Comparison of ENCODE assay signal across 1 cellular context in genomic region chr10:119166111-119166500, GRCh38.
TF ChIP-seq lines count a peak whose summit lies in the region.

No MANE protein-coding gene starts in this region.

TF ChIP-seq in HepG2, 621 proteins besides CTCF, POLR2A, EP300 and RAD21:
- TF ChIP-seq ARID4A (CRISPR knock-in tag; IDR thresholded peaks at IDR 0.05; ENCODE audit: borderline replicate concordance) (no peak), ZNF282 (IDR thresholded peaks at IDR 0.05; ENCODE audit: partially characterized antibody) (no peak), KDM3A (CRISPR knock-in tag; IDR thresholded peaks at IDR 0.05; ENCODE audit: low read depth) (no peak), ZFP91 (CRISPR knock-in tag; IDR thresholded peaks at IDR 0.05; ENCODE audit: borderline replicate concordance) (0 out of 2 replicates have a peak, but pooled peaks have one; percentile 11), TGIF2 (CRISPR knock-in tag; IDR thresholded peaks at IDR 0.05) (0 out of 2 replicates have a peak, but pooled peaks have one; percentile 21), ZNF296 (CRISPR knock-in tag; conservative IDR thresholded peaks at IDR 0.05) (no peak), AGO2 (optimal IDR thresholded peaks at IDR 0.05; ENCODE audit: low read depth, low read length) (peak; percentile 70), HNF1B (CRISPR knock-in tag; IDR thresholded peaks at IDR 0.05) (peak; percentile 20; the same call in 1 of the 2 replicates), ZBTB21 (CRISPR knock-in tag; IDR thresholded peaks at IDR 0.05) (no peak), ZNF34 (CRISPR knock-in tag; IDR thresholded peaks at IDR 0.05; ENCODE audit: borderline replicate concordance) (0 out of 2 replicates have a peak, but pooled peaks have one; percentile 25), HOXA5 (CRISPR knock-in tag; IDR thresholded peaks at IDR 0.05) (0 out of 2 replicates have a peak, but pooled peaks have one; percentile 5), YEATS2 (CRISPR knock-in tag; IDR thresholded peaks at IDR 0.05; ENCODE audit: borderline replicate concordance) (0 out of 2 replicates have a peak, but pooled peaks have one; percentile 0), ZNF468 (CRISPR knock-in tag; IDR thresholded peaks at IDR 0.05) (no peak), ZNF607 (CRISPR knock-in tag; IDR thresholded peaks at IDR 0.05; ENCODE audit: borderline replicate concordance) (0 out of 2 replicates have a peak, but pooled peaks have one; percentile 54), KLF12 (CRISPR knock-in tag; IDR thresholded peaks at IDR 0.05; ENCODE audit: borderline replicate concordance) (0 out of 2 replicates have a peak, but pooled peaks have one; percentile 15), ZSCAN31 (CRISPR knock-in tag; IDR thresholded peaks at IDR 0.05; ENCODE audit: low read depth) (peak; percentile 1; the same call in 1 of the 2 replicates)
TF ChIP-seq in HepG2: peak in this region for 10.
